Comparison of ENCODE assay signal across 8 cellular contexts in genomic region chr11:72631806-72632731, GRCh38. TPM values are rescaled to one million over a fixed set of nuclear protein-coding genes. Genes with fewer than 3 reads are reported as not detected.
DNase-seq lines count a peak whose midpoint lies in the region; ATAC-seq and TF ChIP-seq lines count a peak whose summit lies in the region.

No MANE protein-coding gene starts in this region.

- H3K27me3 Mint-ChIP-seq in activated T-helper 1 cell treated with anti-CD3 and anti-CD28 coated beads, Interleukin-12 subunit alpha, Interleukin-12 subunit beta, Interleukin-2, Interleukin-4 antibody, amounts not matched to agents 30 ng/mL and 10 ng/mL and 1 ng/mL, durations not matched to agents 14 hours and 24 hours and 36 hours (ENCODE audit: insufficient read depth): peaks cover 14% of the 10 kb centered on the region

- H3K9ac ChIP-seq in HCT116 (ENCODE audit: low read length): no peak overlapping the region

- no peak overlapping the region for H3K4me3 Mint-ChIP-seq in activated T-helper 1 cell treated with anti-CD3 and anti-CD28 coated beads, Interleukin-12 subunit alpha, Interleukin-12 subunit beta, Interleukin-2, Interleukin-4 antibody, amounts not matched to agents 30 ng/mL and 10 ng/mL and 1 ng/mL, durations not matched to agents 14 hours and 24 hours and 36 hours

- H3K9me3 ChIP-seq in HCT116 (ENCODE audit: control insufficient read depth in 1 of 2, insufficient read depth in 1 of 2, low read depth in 1 of 2, low read length in 2 of 2) (no peaks in the 10 kb centered on the region), WERI-Rb-1 (ENCODE audit: severe bottlenecking) (no peaks in the 10 kb centered on the region), osteoblast (ENCODE audit: low read depth, low read length) (no peaks in the 10 kb centered on the region)

- H3K9me3 Mint-ChIP-seq in activated T-helper 1 cell treated with anti-CD3 and anti-CD28 coated beads, Interleukin-12 subunit alpha, Interleukin-12 subunit beta, Interleukin-2, Interleukin-4 antibody, amounts not matched to agents 30 ng/mL and 10 ng/mL and 1 ng/mL, durations not matched to agents 14 hours and 24 hours and 36 hours: no peaks in the 10 kb centered on the region

- no peak overlapping the region for H2AFZ ChIP-seq in HCT116 (ENCODE audit: low read depth, low read length, poor library complexity, severe bottlenecking)
- H2AFZ ChIP-seq in osteoblast (ENCODE audit: low read length): no peak overlapping the region

- H3K4me3 ChIP-seq in HCT116 (replicated peaks in 1 of 2; ENCODE audit: low read depth in 1 of 2, low read length in 2 of 2): no peak overlapping the region
- H3K4me3 ChIP-seq in WERI-Rb-1 (ENCODE audit: low read depth, low read length): no peak overlapping the region
- no peak overlapping the region for H3K4me3 ChIP-seq in osteoblast (ENCODE audit: insufficient read depth, low read length)

- intact Hi-C loops in HCT116 (cut with micrococcal nuclease): loop anchor here (1.0 kb wide), 1 partner anchor 29 kb away; no protein-coding TSS in a partner anchor
- intact Hi-C loops in head of caudate nucleus (cut with DNase I): no loop called here
- intact Hi-C loops in activated T-helper 1 cell treated with anti-CD3 and anti-CD28 coated beads, Interleukin-12 subunit alpha, Interleukin-12 subunit beta, Interleukin-2, Interleukin-4 antibody, amounts not matched to agents 30 ng/mL and 10 ng/mL and 1 ng/mL, durations not matched to agents 14 hours and 24 hours and 36 hours (cut with micrococcal nuclease): no loop called here

- H3K36me3 ChIP-seq in HCT116 (ENCODE audit: control insufficient read depth in 1 of 2, insufficient read depth in 2 of 2, low read length in 2 of 2): no peaks in the 10 kb centered on the region
- peaks cover 4% of the 10 kb centered on the region; the same call in 1 of the 2 replicates for H3K36me3 ChIP-seq in WERI-Rb-1
- H3K36me3 ChIP-seq in osteoblast (ENCODE audit: insufficient read depth, low read length): no peaks in the 10 kb centered on the region

- POLR2A ChIA-PET in HCT116 (lab: Charles Lee): no interaction called here

- H3K4me1 ChIP-seq in HCT116 (ENCODE audit: control insufficient read depth in 1 of 2, insufficient read depth in 2 of 2, low read length in 2 of 2) (peaks cover 2 to 6% of the 10 kb centered on the region in 2 experiments), osteoblast (ENCODE audit: insufficient read depth, low read length) (no peaks in the 10 kb centered on the region)

- peak; percentile 23; the same call in 1 of the 2 replicates for ATAC-seq in HCT116

- DNase-seq in HCT116 (ENCODE audit: low read depth, low spot score) (no peak), WERI-Rb-1 (peak; percentile 83), head of caudate nucleus (peak in 33 of 42 donors; percentile 31 to 88 (median 63)), osteoblast (ENCODE audit: insufficient read length, low spot score, missing footprints) (peak; percentile 81), GF-D8 (lab: John Stamatoyannopoulos, UW) (no peak), HPDE6-E6E7 (ENCODE audit: extremely low spot score) (no peak)
- no peak for DNase-seq in activated CD8-positive, alpha-beta memory T cell treated with anti-CD3 and anti-CD28 coated beads, Interleukin-2, amount 50 U/mL, for 48 hours
- no peak for DNase-seq in activated T-helper 1 cell treated with anti-CD3 and anti-CD28 coated beads, Interleukin-12 subunit alpha, Interleukin-12 subunit beta, Interleukin-2, Interleukin-4 antibody, amounts not matched to agents 30 ng/mL and 10 ng/mL and 1 ng/mL, durations not matched to agents 14 hours and 24 hours and 36 hours (ENCODE audit: low spot score)

- RAD21 ChIA-PET in HCT116 (lab: Charles Lee; ENCODE audit: low non-redundant PET in 1 of 2, low total read pairs in 2 of 2, uncharacterized antibody in 2 of 2, unreplicated experiment in 2 of 2): no interaction called here

- TF ChIP-seq CTCF in HCT116 (IDR thresholded peaks at IDR 0.05 in 2 of 3, conservative IDR thresholded peaks at IDR 0.05 in 1 of 3; ENCODE audit: borderline replicate concordance in 1 of 3, insufficient read depth in 1 of 3, low read depth in 2 of 3, low read length in 2 of 3): no peak
- TF ChIP-seq CTCF in WERI-Rb-1 (IDR thresholded peaks at IDR 0.05; ENCODE audit: low read depth, low read length): no peak
- no peak for TF ChIP-seq CTCF in osteoblast (IDR thresholded peaks at IDR 0.05; ENCODE audit: extremely low read depth, low read depth, low read length)

- H3K4me2 ChIP-seq in HCT116 (ENCODE audit: low read length): no peak overlapping the region
- H3K4me2 ChIP-seq in osteoblast (ENCODE audit: insufficient read depth, low read length): no peak overlapping the region

- CTCF ChIA-PET in HCT116 (lab: Charles Lee): no interaction called here

- H3K27ac Mint-ChIP-seq in activated T-helper 1 cell treated with anti-CD3 and anti-CD28 coated beads, Interleukin-12 subunit alpha, Interleukin-12 subunit beta, Interleukin-2, Interleukin-4 antibody, amounts not matched to agents 30 ng/mL and 10 ng/mL and 1 ng/mL, durations not matched to agents 14 hours and 24 hours and 36 hours: no peak overlapping the region

- H3K27me3 ChIP-seq in HCT116 (ENCODE audit: insufficient read depth, low read length) (no peaks in the 10 kb centered on the region), WERI-Rb-1 (ENCODE audit: insufficient read depth, low read depth, severe bottlenecking) (no peaks in the 10 kb centered on the region), osteoblast (ENCODE audit: insufficient read depth, low read length) (peaks cover 15% of the 10 kb centered on the region)

- H3K36me3 Mint-ChIP-seq in activated T-helper 1 cell treated with anti-CD3 and anti-CD28 coated beads, Interleukin-12 subunit alpha, Interleukin-12 subunit beta, Interleukin-2, Interleukin-4 antibody, amounts not matched to agents 30 ng/mL and 10 ng/mL and 1 ng/mL, durations not matched to agents 14 hours and 24 hours and 36 hours (ENCODE audit: low read depth): no peaks in the 10 kb centered on the region

- TF ChIP-seq RAD21 in HCT116 (IDR thresholded peaks at IDR 0.05; ENCODE audit: low read depth): no peak

- H3K27ac ChIP-seq in HCT116 (ENCODE audit: low read depth, low read length) (no peak overlapping the region), WERI-Rb-1 (peak overlapping the region; percentile 68), osteoblast (ENCODE audit: low read depth, low read length) (no peak overlapping the region)

- H3K9me2 ChIP-seq in HCT116 (ENCODE audit: insufficient read depth): no peaks in the 10 kb centered on the region

- no peak for TF ChIP-seq POLR2A in HCT116 (IDR thresholded peaks at IDR 0.05; ENCODE audit: borderline replicate concordance, extremely low read depth, insufficient read depth, insufficient read length)

- no peaks in the 10 kb centered on the region for H3K79me2 ChIP-seq in HCT116 (ENCODE audit: insufficient read depth, low read length)
- H3K79me2 ChIP-seq in osteoblast (ENCODE audit: insufficient read depth, low read length): no peaks in the 10 kb centered on the region

- BruUV-seq in HCT116 (replicated peaks; lab: Mats Ljungman, UMichigan): no TSS peak

- H4K20me1 ChIP-seq in HCT116 (ENCODE audit: insufficient read depth) (no peaks in the 10 kb centered on the region), osteoblast (ENCODE audit: insufficient read depth, low read length) (no peaks in the 10 kb centered on the region)

- H3K4me1 Mint-ChIP-seq in activated T-helper 1 cell treated with anti-CD3 and anti-CD28 coated beads, Interleukin-12 subunit alpha, Interleukin-12 subunit beta, Interleukin-2, Interleukin-4 antibody, amounts not matched to agents 30 ng/mL and 10 ng/mL and 1 ng/mL, durations not matched to agents 14 hours and 24 hours and 36 hours (ENCODE audit: low read depth): no peaks in the 10 kb centered on the region

TF ChIP-seq in HCT116, 20 proteins besides CTCF, POLR2A, EP300 and RAD21:
- TF ChIP-seq FOSL1 (IDR thresholded peaks at IDR 0.05; ENCODE audit: low read depth) (no peak), SP1 (IDR thresholded peaks at IDR 0.05; ENCODE audit: low read depth) (no peak), SRF (IDR thresholded peaks at IDR 0.05; ENCODE audit: low read depth) (no peak), EGR1 (IDR thresholded peaks at IDR 0.05; ENCODE audit: low read depth) (no peak), CEBPB (IDR thresholded peaks at IDR 0.05; ENCODE audit: low read depth) (no peak)
TF ChIP-seq in HCT116: peak in this region for 0.

RNA-seq across cellular contexts. Expression of gene PDE2A, which starts 42.2 kb away (rescaled TPM):
- total RNA-seq in HCT116 (2021; ENCODE audit: unreplicated experiment) (7.6 TPM), osteoblast (0.36 and 0.59 TPM in 2 replicates)
- 16.7 and 17.1 TPM in 2 replicates for polyA plus RNA-seq in HCT116 (2012)
- total RNA-seq in activated T-helper 1 cell treated with anti-CD3 and anti-CD28 coated beads, Interleukin-12 subunit alpha, Interleukin-12 subunit beta, Interleukin-2, Interleukin-4 antibody, amounts not matched to agents 30 ng/mL and 10 ng/mL and 1 ng/mL, durations not matched to agents 14 hours and 24 hours and 36 hours: 0.57 and 0.64 TPM in 2 replicates

Comparison
In these comparisons a context has a peak if more than half of its experiments do, and no peak if none do; other contexts are left out.
1. DNase-seq: peak in WERI-Rb-1 (single experiment), head of caudate nucleus (33 of 42) and osteoblast (single experiment); none in HCT116 (single experiment), GF-D8 (single experiment), activated CD8-positive, alpha-beta memory T cell treated with anti-CD3 and anti-CD28 coated beads, Interleukin-2, amount 50 U/mL, for 48 hours (single experiment), HPDE6-E6E7 (single experiment) and activated T-helper 1 cell treated with anti-CD3 and anti-CD28 coated beads, Interleukin-12 subunit alpha, Interleukin-12 subunit beta, Interleukin-2, Interleukin-4 antibody, amounts not matched to agents 30 ng/mL and 10 ng/mL and 1 ng/mL, durations not matched to agents 14 hours and 24 hours and 36 hours (single experiment).